In the genomic region with DNA sequence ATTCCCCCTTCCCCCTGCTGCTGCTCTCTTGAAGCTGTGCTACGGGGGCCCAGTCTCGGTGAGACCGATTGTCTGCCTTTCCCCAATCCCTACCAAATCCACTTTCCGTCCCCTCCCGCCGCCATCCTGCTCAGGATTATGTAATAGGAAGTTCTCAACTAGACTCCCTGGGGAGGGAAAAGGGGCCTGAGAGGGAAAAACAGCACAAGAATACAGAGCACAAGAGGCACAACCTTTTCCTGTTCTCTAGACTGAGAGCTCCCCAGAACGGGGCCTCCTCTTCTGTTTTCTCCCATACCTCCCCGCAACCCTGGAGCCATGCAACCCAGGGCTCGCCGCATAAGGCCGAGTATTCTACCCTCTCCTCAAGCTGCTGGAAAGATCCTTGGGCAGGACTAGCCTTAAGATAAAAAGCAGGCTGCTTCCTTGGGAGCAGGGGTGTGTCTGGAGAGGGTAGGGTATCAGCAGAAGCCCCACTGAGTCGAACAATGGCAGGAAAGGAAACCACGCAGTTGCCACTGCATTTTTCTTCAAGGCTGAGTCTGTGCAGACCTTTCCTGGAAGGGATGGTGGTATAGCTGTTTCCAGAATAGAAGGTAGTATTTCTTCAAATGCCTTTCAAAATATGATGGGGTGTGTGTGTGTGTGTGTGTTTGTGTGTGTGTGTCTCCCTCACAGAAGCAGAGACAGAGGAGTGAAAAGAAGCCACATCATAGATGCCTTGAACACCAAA, we compare ENCODE assay signal across 13 cellular contexts. TPM values are rescaled to one million over a fixed set of nuclear protein-coding genes. Genes with fewer than 3 reads are reported as not detected.
A peak's percentile ranks its signal among the peaks of the same experiment; 100 is the strongest.
DNase-seq lines count a peak whose midpoint lies in the region; ATAC-seq and TF ChIP-seq lines count a peak whose summit lies in the region.
"Had no signal": no experiment of that assay in that cellular context is flagged by ENCODE, and none has a peak within 500 bp of the region (broad histone marks: within the 10 kb centered on the region; RNA-seq: fewer than 3 reads in every experiment).

No MANE protein-coding gene starts in this region.

- no peaks in the 10 kb centered on the region for H3K9me3 ChIP-seq in left lung
- no peaks in the 10 kb centered on the region for H3K9me3 ChIP-seq in testis
- H3K9me3 ChIP-seq: thoracic aorta had no signal

- H3K4me3 ChIP-seq in choroid plexus epithelial cell (ENCODE audit: low read depth, low read length) (peak overlapping the region; percentile 24), left lung (no peak overlapping the region), testis (no peak overlapping the region)
- H3K4me3 ChIP-seq: PC-9, thoracic aorta had no signal

- intact Hi-C loops in left lung (cut with DNase I) (no loop called here), testis (cut with DNase I; ENCODE audit: low total_unique reads) (no loop called here)

- no peaks in the 10 kb centered on the region for H3K4me1 ChIP-seq in left lung
- no peaks in the 10 kb centered on the region for H3K4me1 ChIP-seq in testis

- WGBS in testis, 2 donors: 65 to 66% methylated on average over 13 of the region's 13 CpGs

- no peak for TF ChIP-seq POLR2A in testis (IDR thresholded peaks at IDR 0.05)

- TF ChIP-seq CTCF in choroid plexus epithelial cell (conservative IDR thresholded peaks at IDR 0.05; ENCODE audit: low read depth, low read length): no peak
- no peak for TF ChIP-seq CTCF in left lung (IDR thresholded peaks at IDR 0.05)
- no peak for TF ChIP-seq CTCF in testis (IDR thresholded peaks at IDR 0.05)

- H3K27me3 ChIP-seq in left lung (no peaks in the 10 kb centered on the region), testis (no peaks in the 10 kb centered on the region)

- peak; percentile 25 for ATAC-seq in left lung
- no peak for ATAC-seq in GM21528 (IDR thresholded peaks at IDR 0.05; ENCODE audit: low FRiP score, unreplicated experiment)
- ATAC-seq in HG02970 (IDR thresholded peaks at IDR 0.05; ENCODE audit: low FRiP score, unreplicated experiment): no peak
- no peak for ATAC-seq in HG03520 (IDR thresholded peaks at IDR 0.05; ENCODE audit: unreplicated experiment)

- DNase-seq in activated effector memory CD4-positive, alpha-beta T cell treated with anti-CD3 and anti-CD28 coated beads, Interleukin-2, amount 50 U/mL, for 16 hours: peak; percentile 28
- no peak for DNase-seq in activated effector memory CD4-positive, alpha-beta T cell treated with Interleukin-2 at 50 U/mL for 16 hours
- DNase-seq in choroid plexus epithelial cell (ENCODE audit: low read depth) (peak; percentile 59), left lung (no peak), testis (peak; percentile 24)
- DNase-seq: ACHN; erythroblast; PC-9; stimulated activated CD4-positive, alpha-beta T cell treated with anti-CD3 and anti-CD28 coated beads, Interleukin-1b, Interleukin-23, amount 100 ng/mL, for 48 hours had no signal

- no peaks in the 10 kb centered on the region for H3K36me3 ChIP-seq in left lung
- H3K36me3 ChIP-seq in testis (ENCODE audit: low read depth, missing control alignments): no peaks in the 10 kb centered on the region
- H3K36me3 ChIP-seq: thoracic aorta had no signal

- H3K27ac ChIP-seq in left lung (peak overlapping the region; percentile 55 to 59), testis (no peak overlapping the region)
- H3K27ac ChIP-seq: PC-9, thoracic aorta had no signal

RNA-seq across cellular contexts. Expression of gene MYORG, which starts 12.9 kb away (rescaled TPM):
- 10 to 100 TPM in 1 of 2 donors, 1 to 10 TPM in 1; 6.9 to 22.6 TPM for total RNA-seq in left lung
- total RNA-seq in testis: 1 to 10 TPM; 2.8 to 4.6 TPM
- polyA plus RNA-seq in testis (ENCODE audit: insufficient read depth, low read depth, low replicate concordance): 2.8 TPM

RNA-seq across cellular contexts. Expression of gene NUDT2, which starts 34.4 kb away (rescaled TPM):
- total RNA-seq in left lung: 10 to 100 TPM; 10.3 to 11.9 TPM
- total RNA-seq in testis: 10 to 100 TPM; 16.7 to 20.9 TPM
- polyA plus RNA-seq in testis (ENCODE audit: insufficient read depth, low read depth, low replicate concordance): 21.1 TPM

RNA-seq across cellular contexts. Expression of gene KIF24, which starts 34.7 kb away (rescaled TPM):
- total RNA-seq in left lung (1 to 10 TPM; 2.4 TPM), testis (10 to 100 TPM; 18.3 to 20.0 TPM)
- 34.7 TPM for polyA plus RNA-seq in testis (ENCODE audit: insufficient read depth, low read depth, low replicate concordance)

Comparison
In these comparisons a context has a peak if more than half of its experiments do, and no peak if none do; other contexts are left out.
1. DNase-seq: peak in activated effector memory CD4-positive, alpha-beta T cell treated with anti-CD3 and anti-CD28 coated beads, Interleukin-2, amount 50 U/mL, for 16 hours (single experiment), choroid plexus epithelial cell (single experiment) and testis (single experiment); none in activated effector memory CD4-positive, alpha-beta T cell treated with Interleukin-2 at 50 U/mL for 16 hours (single experiment) and left lung (0 of 2).
2. H3K27ac ChIP-seq: peak in left lung (2 of 2); none in testis (0 of 2).
3. RNA of gene KIF24, which starts 34.7 kb away (total RNA-seq): 18.3 to 20.0 TPM in testis; 2.4 TPM in left lung; every median in the first group is over 4 times any median in the second.